ENCODE assay signal across 17 cellular contexts in the genomic region with DNA sequence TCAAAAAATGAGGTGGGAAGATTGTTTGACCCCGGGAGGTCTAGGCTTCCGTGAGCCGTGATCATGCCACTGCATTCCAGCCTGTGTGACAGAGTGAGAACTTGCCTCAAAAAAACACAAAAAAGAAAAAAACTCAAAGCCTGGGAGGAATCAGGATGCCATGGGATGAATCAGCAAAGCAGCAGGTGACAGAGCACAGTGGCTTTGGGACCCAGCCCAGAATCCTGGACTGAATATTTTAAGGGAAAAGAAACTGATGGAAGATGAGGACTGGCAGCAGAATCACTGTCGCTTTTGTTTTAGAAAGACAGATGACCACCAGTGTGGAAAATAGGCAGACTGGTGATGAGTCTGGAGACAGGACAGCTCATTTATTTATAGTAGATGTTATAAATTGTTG. TPM values are rescaled to one million over a fixed set of nuclear protein-coding genes. Genes with fewer than 3 reads are reported as not detected.
DNase-seq lines count a peak whose midpoint lies in the region; ATAC-seq and TF ChIP-seq lines count a peak whose summit lies in the region.
"Had no signal": no experiment of that assay in that cellular context is flagged by ENCODE, and none has a peak within 500 bp of the region (broad histone marks: within the 10 kb centered on the region; RNA-seq: fewer than 3 reads in every experiment).

No MANE protein-coding gene starts in this region.

- H3K27me3 ChIP-seq in ACC112 (ENCODE audit: insufficient read depth, low read length) (no peaks in the 10 kb centered on the region), left lung (peaks cover 0 to 4% of the 10 kb centered on the region in 2 donors)
- H3K27me3 ChIP-seq in CD4-positive, alpha-beta T cell (ENCODE audit: control insufficient read depth, insufficient read depth, low read length): no peaks in the 10 kb centered on the region
- H3K27me3 ChIP-seq: MG63, neutrophil, tibial artery had no signal

- intact Hi-C loops in CD4-positive, alpha-beta T cell (cut with DNase I, micrococcal nuclease): loop anchor here in 1 of 2 experiments (2.0 kb wide), 1 partner anchor 232 kb away; no protein-coding TSS in a partner anchor
- intact Hi-C loops in left lung (cut with DNase I): no loop called here

- H2AFZ ChIP-seq in ACC112 (ENCODE audit: low read length, unreplicated experiment): no peak overlapping the region

- H3K36me3 Mint-ChIP-seq in CD4-positive, alpha-beta T cell (ENCODE audit: low read depth): peaks cover 25% of the 10 kb centered on the region

- TF ChIP-seq CTCF in CD4-positive, alpha-beta T cell (IDR thresholded peaks at IDR 0.05): no peak
- no peak for TF ChIP-seq CTCF in left lung (IDR thresholded peaks at IDR 0.05)

- peak; percentile 77 for DNase-seq in HT1080 (ENCODE audit: low read depth)
- peak; percentile 44 for DNase-seq in cerebellum (ENCODE audit: low spot score)
- peak; percentile 73 for DNase-seq in medulla oblongata (ENCODE audit: extremely low spot score)
- DNase-seq in CD4-positive, alpha-beta T cell: no peak
- no peak for DNase-seq in left lung
- DNase-seq: activated effector memory CD4-positive, alpha-beta T cell treated with anti-CD3 and anti-CD28 coated beads, Interleukin-2, amount 50 U/mL, for 16 hours; DMS 273 treated with DMSO at 0.1 percent for 48 hours; heart right ventricle; MG63; Right ventricle myocardium superior; tibial artery had no signal

- H3K36me3 ChIP-seq in ACC112 (ENCODE audit: insufficient read depth, low read length): no peaks in the 10 kb centered on the region
- no peaks in the 10 kb centered on the region for H3K36me3 ChIP-seq in left lung
- H3K36me3 ChIP-seq: MG63, neutrophil had no signal

- H3K9me3 Mint-ChIP-seq in CD4-positive, alpha-beta T cell: no peaks in the 10 kb centered on the region

- POLR2A ChIA-PET in CD4-positive, alpha-beta T cell (lab: Charles Lee): no interaction called here

- H3K4me1 ChIP-seq in ACC112 (ENCODE audit: control insufficient read depth, insufficient read depth, low read length, unreplicated experiment) (peaks cover 32% of the 10 kb centered on the region), left lung (no peaks in the 10 kb centered on the region)
- H3K4me1 ChIP-seq: heart right ventricle, tibial artery had no signal

- CTCF ChIA-PET in CD4-positive, alpha-beta T cell (lab: Charles Lee): no interaction called here

- no peaks in the 10 kb centered on the region for H3K9me3 ChIP-seq in CD4-positive, alpha-beta T cell (ENCODE audit: control insufficient read depth, low read length)
- H3K9me3 ChIP-seq in left lung: no peaks in the 10 kb centered on the region
- H3K9me3 ChIP-seq: heart right ventricle, MG63, neutrophil, tibial artery had no signal

- H3K27ac ChIP-seq in ACC112 (ENCODE audit: low read depth, low read length): peak overlapping the region; percentile 71
- H3K27ac ChIP-seq in CD4-positive, alpha-beta T cell (ENCODE audit: low read depth, low read length): no peak overlapping the region
- H3K27ac ChIP-seq in left lung: no peak overlapping the region
- H3K27ac ChIP-seq: heart right ventricle, neutrophil, tibial artery had no signal

- H3K27me3 Mint-ChIP-seq in CD4-positive, alpha-beta T cell: no peaks in the 10 kb centered on the region

- H3K4me1 Mint-ChIP-seq in CD4-positive, alpha-beta T cell (ENCODE audit: low read depth): no peaks in the 10 kb centered on the region

- H3K79me2 ChIP-seq in ACC112 (ENCODE audit: control insufficient read depth, insufficient read depth, low read length, unreplicated experiment): no peaks in the 10 kb centered on the region

- no peak overlapping the region for H3K27ac Mint-ChIP-seq in CD4-positive, alpha-beta T cell

- ATAC-seq in CD4-positive, alpha-beta T cell (ENCODE audit: poor library complexity): no peak
- ATAC-seq in HG03520 (IDR thresholded peaks at IDR 0.05; ENCODE audit: unreplicated experiment) (no peak), HG02870 (IDR thresholded peaks at IDR 0.05; ENCODE audit: unreplicated experiment) (no peak), left lung (no peak)
- ATAC-seq: heart right ventricle had no signal

- H3K4me3 ChIP-seq in ACC112 (ENCODE audit: low read depth, low read length) (no peak overlapping the region), left lung (no peak overlapping the region)
- H3K4me3 ChIP-seq: heart right ventricle, MG63, tibial artery had no signal

- H3K4me3 Mint-ChIP-seq in CD4-positive, alpha-beta T cell: no peak overlapping the region

RNA-seq across cellular contexts. Expression of gene S100G, which starts 16.6 kb away (rescaled TPM):
- not detected in 2 replicates for total RNA-seq in HT1080 (2014; rRNA removed; shearing (Covaris generic))
- not detected in 2 replicates for polyA plus RNA-seq in HT1080 (2015; cell fraction: cytosol; rRNA removed)
- polyA plus RNA-seq in HT1080 (2015; cell fraction: nucleus; rRNA removed): not detected in 2 replicates
- not detected for total RNA-seq in cerebellum
- total RNA-seq in CD4-positive, alpha-beta T cell: not detected
- total RNA-seq in left lung: under 1 TPM in 1 of 2 donors, not detected in 1; 0.64 TPM
- total RNA-seq: bronchial epithelial cell, heart right ventricle, lower leg skin, Right ventricle myocardium superior had no signal
- polyA plus RNA-seq: heart right ventricle had no signal

RNA-seq across cellular contexts. Expression of gene CTPS2, which starts 45.9 kb away (rescaled TPM):
- 6.0 and 6.1 TPM in 2 replicates for total RNA-seq in HT1080 (2014; rRNA removed; shearing (Covaris generic))
- 4.3 and 4.5 TPM in 2 replicates for polyA plus RNA-seq in HT1080 (2015; cell fraction: cytosol; rRNA removed)
- polyA plus RNA-seq in HT1080 (2015; cell fraction: nucleus; rRNA removed): 11.9 and 12.6 TPM in 2 replicates
- total RNA-seq in cerebellum (32.1 TPM), left lung (10 to 100 TPM; 10.2 to 15.7 TPM)
- total RNA-seq in CD4-positive, alpha-beta T cell: 1 to 10 TPM; 3.8 to 4.6 TPM

RNA-seq across cellular contexts. Expression of gene SYAP1, which starts 52.9 kb away (rescaled TPM):
- 31.6 and 34.5 TPM in 2 replicates for total RNA-seq in HT1080 (2014; rRNA removed; shearing (Covaris generic))
- 18.3 and 18.9 TPM in 2 replicates for polyA plus RNA-seq in HT1080 (2015; cell fraction: cytosol; rRNA removed)
- 9.1 and 10.6 TPM in 2 replicates for polyA plus RNA-seq in HT1080 (2015; cell fraction: nucleus; rRNA removed)
- total RNA-seq in cerebellum (15.1 TPM), left lung (10 to 100 TPM; 25.8 to 36.9 TPM)
- 10 to 100 TPM; 60.2 to 65.2 TPM for total RNA-seq in CD4-positive, alpha-beta T cell

Comparison
In these comparisons a context has a peak if more than half of its experiments do, and no peak if none do; other contexts are left out.
1. DNase-seq: peak in HT1080 (single experiment), cerebellum (single experiment) and medulla oblongata (single experiment); none in CD4-positive, alpha-beta T cell (0 of 10) and left lung (0 of 2).